Comparison of ENCODE assay signal across 19 cellular contexts in the genomic region with DNA sequence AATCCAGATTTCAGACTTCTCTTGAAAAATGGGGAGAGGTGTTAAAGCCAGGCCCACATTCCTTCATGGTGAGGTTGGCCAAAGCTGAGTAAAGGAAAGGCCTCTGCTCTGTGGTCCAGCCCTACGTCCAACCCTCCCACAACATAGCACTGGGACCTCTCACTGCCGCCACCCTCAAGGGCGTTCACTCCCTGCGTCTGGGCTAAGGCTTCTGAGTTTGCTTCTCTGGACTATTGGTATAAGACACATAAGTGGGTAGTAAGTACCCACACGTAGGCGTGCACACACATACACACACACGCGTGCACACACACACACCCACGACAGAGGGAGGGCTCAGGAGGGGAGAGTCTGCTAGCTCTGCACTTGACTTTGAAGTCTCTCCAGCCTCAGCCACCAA.
"Had no signal": no experiment of that assay in that cellular context is flagged by ENCODE, and none has a peak within 500 bp of the region (broad histone marks: within the 10 kb centered on the region; RNA-seq: fewer than 3 reads in every experiment).

No MANE protein-coding gene starts in this region.

- H3K4me3 ChIP-seq: breast epithelium, sigmoid colon, uterus had no signal

- H3K4me1 ChIP-seq: breast epithelium, uterus had no signal

- H3K27ac ChIP-seq: breast epithelium, sigmoid colon, uterus, VCaP had no signal

- H3K9me3 ChIP-seq: breast epithelium, sigmoid colon, uterus had no signal

- DNase-seq: activated CD4-positive, alpha-beta memory T cell treated with anti-CD3 and anti-CD28 coated beads for 36 hours; activated effector memory CD4-positive, alpha-beta T cell treated with anti-CD3 and anti-CD28 coated beads, Interleukin-2, amount 50 U/mL, for 16 hours; activated T-cell treated with anti-CD3 and anti-CD28 coated beads, Interleukin-2, amount 50 U/mL, for 4 hours; amygdala; hypothalamus; kidney glomerular epithelial cell; mammary epithelial cell; naive thymus-derived CD8-positive, alpha-beta T cell; nucleus accumbens; sigmoid colon; stimulated activated CD4-positive, alpha-beta T cell treated with anti-CD3 and anti-CD28 coated beads, Interleukin-12 subunit alpha, Interleukin-12 subunit beta, amount 100 ng/mL, for 4 hours; stimulated activated CD4-positive, alpha-beta T cell treated with anti-CD3 and anti-CD28 coated beads, Interleukin-2, amount 100 ng/mL, for 48 hours; stimulated activated naive CD4-positive, alpha-beta T cell treated with Interleukin-2 at 50 U/mL for 16 hours; T1000; uterus had no signal

- FAIRE-seq: frontal cortex had no signal

- H3K36me3 ChIP-seq: breast epithelium, sigmoid colon, uterus had no signal

- H3K27me3 ChIP-seq: breast epithelium, sigmoid colon, uterus had no signal

- ATAC-seq: activated naive CD4-positive, alpha-beta T cell treated with anti-CD3 and anti-CD28 coated beads, Interleukin-2, amount 50 U/mL, for 72 hours; activated T-cell treated with anti-CD3 and anti-CD28 coated beads, Interleukin-2, amount 50 U/mL, for 4 hours; naive thymus-derived CD8-positive, alpha-beta T cell had no signal
